In the genomic region with DNA sequence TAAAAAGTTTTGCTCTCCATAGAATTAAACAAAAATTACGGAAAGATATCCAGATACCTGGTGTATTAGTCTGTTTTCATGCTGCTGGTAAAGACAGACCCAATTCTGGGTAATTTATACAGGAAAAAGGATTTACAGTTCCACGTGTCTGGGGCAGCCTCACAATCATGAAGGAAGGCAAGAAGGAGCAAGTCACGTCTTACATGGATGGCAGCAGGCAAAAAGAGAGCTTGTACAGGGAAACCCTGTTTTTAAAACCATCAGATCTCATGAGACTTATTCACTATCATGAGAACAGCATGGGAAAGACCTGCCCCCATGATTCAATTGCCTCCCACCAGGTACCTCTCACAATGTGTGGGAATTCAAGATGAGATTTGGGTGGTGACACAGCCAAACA, we compare ENCODE assay signal across 3 cellular contexts.
TF ChIP-seq lines count a peak whose summit lies in the region.

No MANE protein-coding gene starts in this region.

TF ChIP-seq in HEK293, 187 proteins besides CTCF, POLR2A, EP300 and RAD21:
- peak; percentile 86 for TF ChIP-seq SETDB1 (IDR thresholded peaks at IDR 0.05; ENCODE audit: insufficient read length, low read length)

TF ChIP-seq in K562, 482 proteins besides CTCF, POLR2A, EP300 and RAD21:
- TF ChIP-seq ZNF431 (CRISPR knock-in tag; IDR thresholded peaks at IDR 0.05) (peak; percentile 99), ZFP36 (IDR thresholded peaks at IDR 0.05; ENCODE audit: low read depth, low read length, partially characterized antibody) (peak; percentile 62), TRIM28 (IDR thresholded peaks at IDR 0.05) (peak; percentile 80; the same call in 1 of the 2 replicates), TRIM24 (IDR thresholded peaks at IDR 0.05) (peak in 1 of 2 experiments; percentile 39; a peak in 1 of 4 replicates)

TF ChIP-seq in HepG2, 621 proteins besides CTCF, POLR2A, EP300 and RAD21:
- TF ChIP-seq ZNF431 (CRISPR knock-in tag; IDR thresholded peaks at IDR 0.05; ENCODE audit: borderline replicate concordance, low read depth), result peak; percentile 82; the same call in 1 of the 2 replicates
